ENCODE assay signal across 9 cellular contexts in genomic region chr16:47732122-47732805, GRCh38.
DNase-seq lines count a peak whose midpoint lies in the region; ATAC-seq and TF ChIP-seq lines count a peak whose summit lies in the region.
"Had no signal": no experiment of that assay in that cellular context is flagged by ENCODE, and none has a peak within 500 bp of the region (broad histone marks: within the 10 kb centered on the region; RNA-seq: fewer than 3 reads in every experiment).

No MANE protein-coding gene starts in this region.

- ATAC-seq in activated T-helper 17 cell treated with anti-CD3 and anti-CD28 coated beads, Interleukin-2, amount 50 U/mL, for 72 hours (replicated peaks): peak; percentile 95
- ATAC-seq in HG03520 (IDR thresholded peaks at IDR 0.05; ENCODE audit: unreplicated experiment) (no peak), HG02885 (IDR thresholded peaks at IDR 0.05; ENCODE audit: poor library complexity, unreplicated experiment) (no peak)
- ATAC-seq: gastroesophageal sphincter had no signal

- DNase-seq in Caki2 (ENCODE audit: low read depth) (peak; percentile 12), Kasumi-1 (lab: John Stamatoyannopoulos, UW) (peak; percentile 77 to 80), kidney epithelial cell (ENCODE audit: low read depth) (peak; percentile 55), DMS79 treated with DMSO at 0.1 percent for 48 hours (lab: John Stamatoyannopoulos, UW) (no peak), NCI-H1105 treated with DMSO at 0.1 percent for 48 hours (lab: John Stamatoyannopoulos, UW) (no peak)

- H3K27me3 Mint-ChIP-seq in activated T-helper 17 cell treated with anti-CD3 and anti-CD28 coated beads, Interleukin-2, amount 50 U/mL, for 72 hours: peaks cover 7% of the 10 kb centered on the region

- H3K27me3 ChIP-seq in kidney epithelial cell (ENCODE audit: control insufficient read depth, insufficient read depth, low read length): no peaks in the 10 kb centered on the region

- no peak for TF ChIP-seq CTCF in kidney epithelial cell (IDR thresholded peaks at IDR 0.05; ENCODE audit: insufficient read depth, low read length, poor library complexity, severe bottlenecking)

- no peak overlapping the region for H3K4me3 ChIP-seq in kidney epithelial cell (ENCODE audit: low read depth, low read length)
- H3K4me3 ChIP-seq: gastroesophageal sphincter had no signal

- peaks cover 3% of the 10 kb centered on the region for H3K9me3 Mint-ChIP-seq in activated T-helper 17 cell treated with anti-CD3 and anti-CD28 coated beads, Interleukin-2, amount 50 U/mL, for 72 hours

- no peaks in the 10 kb centered on the region for H3K36me3 ChIP-seq in kidney epithelial cell (ENCODE audit: control insufficient read depth, insufficient read depth, low read length)
- H3K36me3 ChIP-seq: gastroesophageal sphincter had no signal

- peak overlapping the region; percentile 47 for H3K4me3 Mint-ChIP-seq in activated T-helper 17 cell treated with anti-CD3 and anti-CD28 coated beads, Interleukin-2, amount 50 U/mL, for 72 hours

- in situ Hi-C loops in Caki2 (cut with HindIII; ENCODE audit: low pct_unique_long_range_greater_than_20kb, low sequenced_read_pairs): no loop called here

- peak overlapping the region; percentile 71 for H3K27ac Mint-ChIP-seq in activated T-helper 17 cell treated with anti-CD3 and anti-CD28 coated beads, Interleukin-2, amount 50 U/mL, for 72 hours

- H3K4me1 Mint-ChIP-seq in activated T-helper 17 cell treated with anti-CD3 and anti-CD28 coated beads, Interleukin-2, amount 50 U/mL, for 72 hours: peaks cover 6% of the 10 kb centered on the region

- no peaks in the 10 kb centered on the region for H3K36me3 Mint-ChIP-seq in activated T-helper 17 cell treated with anti-CD3 and anti-CD28 coated beads, Interleukin-2, amount 50 U/mL, for 72 hours (ENCODE audit: low read depth)

Comparison
In these comparisons a context has a peak if more than half of its experiments do, and no peak if none do; other contexts are left out.
1. DNase-seq: peak in Caki2 (single experiment), Kasumi-1 (2 of 2) and kidney epithelial cell (single experiment); none in DMS79 treated with DMSO at 0.1 percent for 48 hours (single experiment) and NCI-H1105 treated with DMSO at 0.1 percent for 48 hours (single experiment).